Comparison of ENCODE assay signal across 9 cellular contexts in genomic region chr1:172818841-172819527, GRCh38.
A peak's percentile ranks its signal among the peaks of the same experiment; 100 is the strongest.
DNase-seq lines count a peak whose midpoint lies in the region; ATAC-seq and TF ChIP-seq lines count a peak whose summit lies in the region.
"Had no signal": no experiment of that assay in that cellular context is flagged by ENCODE, and none has a peak within 500 bp of the region (broad histone marks: within the 10 kb centered on the region; RNA-seq: fewer than 3 reads in every experiment).

No MANE protein-coding gene starts in this region.

- H3K27me3 ChIP-seq in CD4-positive, alpha-beta memory T cell (ENCODE audit: insufficient read depth, low read length), result no peaks in the 10 kb centered on the region
- H3K27me3 ChIP-seq in SK-N-SH (ENCODE audit: insufficient read depth), result no peaks in the 10 kb centered on the region

- TF ChIP-seq EP300 in SK-N-SH (IDR thresholded peaks at IDR 0.05; ENCODE audit: borderline replicate concordance in 1 of 2, low read depth in 1 of 2, low read length in 1 of 2), result no peak

- no peaks in the 10 kb centered on the region for H3K9me3 ChIP-seq in CD4-positive, alpha-beta memory T cell (ENCODE audit: control insufficient read depth in 1 of 2, low read length in 2 of 2)
- H3K9me3 ChIP-seq in SK-N-SH, result no peaks in the 10 kb centered on the region

- no peak for TF ChIP-seq RAD21 in SK-N-SH (IDR thresholded peaks at IDR 0.05; ENCODE audit: low read length)

- no peaks in the 10 kb centered on the region for H4K20me1 ChIP-seq in SK-N-SH (ENCODE audit: insufficient read depth)

- H3K36me3 Mint-ChIP-seq in CD4-positive, alpha-beta memory T cell, result no peaks in the 10 kb centered on the region
- peaks cover 13% of the 10 kb centered on the region in 2 donors for H3K36me3 Mint-ChIP-seq in activated T-cell treated with anti-CD3 and anti-CD28 coated beads, Interleukin-2, amount 50 U/mL, for 72 hours (ENCODE audit: insufficient read depth in 2 of 2)

- no peaks in the 10 kb centered on the region for H3F3A ChIP-seq in SK-N-SH (replicated peaks; ENCODE audit: insufficient read depth)

- peaks cover 23% of the 10 kb centered on the region for H3K4me1 ChIP-seq in CD4-positive, alpha-beta memory T cell (ENCODE audit: insufficient read depth, low read length)
- H3K4me1 ChIP-seq in SK-N-SH (ENCODE audit: control insufficient read depth in 1 of 2, insufficient read depth in 2 of 2, low read depth in 1 of 2, low read length in 1 of 2), result peaks cover 0 to 7% of the 10 kb centered on the region in 2 experiments; a peak in 2 of 4 replicates
- H3K4me1 ChIP-seq: parathyroid adenoma had no signal

- POLR2A ChIA-PET in CD4-positive, alpha-beta memory T cell (lab: Charles Lee; ENCODE audit: partially characterized antibody), result interaction anchor here (1.3 to 1.4 kb wide), 2 partner anchors 26 to 387 kb away, joined by 3 read pairs; no protein-coding TSS in a partner anchor
- POLR2A ChIA-PET in SK-N-SH (lab: Yijun Ruan, JAX), result no interaction called here

- H3K4me3 Mint-ChIP-seq in CD4-positive, alpha-beta memory T cell, result peak overlapping the region; percentile 8 to 81 (median 76)
- peak overlapping the region; percentile 49 to 65 for H3K4me3 Mint-ChIP-seq in activated T-cell treated with anti-CD3 and anti-CD28 coated beads, Interleukin-2, amount 50 U/mL, for 72 hours

- no peaks in the 10 kb centered on the region for H3K27me3 Mint-ChIP-seq in CD4-positive, alpha-beta memory T cell
- peaks cover 58% of the 10 kb centered on the region for H3K27me3 Mint-ChIP-seq in activated T-cell treated with anti-CD3 and anti-CD28 coated beads, Interleukin-2, amount 50 U/mL, for 72 hours (ENCODE audit: low read depth)

- H3K4me2 ChIP-seq in SK-N-SH, result no peak overlapping the region

- H3K27ac Mint-ChIP-seq in CD4-positive, alpha-beta memory T cell, result peak overlapping the region; percentile 3 to 84 (median 67)
- H3K27ac Mint-ChIP-seq in activated T-cell treated with anti-CD3 and anti-CD28 coated beads, Interleukin-2, amount 50 U/mL, for 72 hours, result no peak overlapping the region

- no peaks in the 10 kb centered on the region for H3K9me2 ChIP-seq in SK-N-SH

- DNase-seq in CD4-positive, alpha-beta memory T cell, result peak in 4 of 5 donors; percentile 8 to 17 (median 12)
- DNase-seq in activated T-cell treated with anti-CD3 and anti-CD28 coated beads, Interleukin-2, amount 50 U/mL, for 72 hours, result peak; percentile 51
- DNase-seq in stimulated activated CD4-positive, alpha-beta T cell treated with anti-CD3 and anti-CD28 coated beads, Interleukin-12 subunit alpha, Interleukin-12 subunit beta, amount 100 ng/mL, for 4 hours, result peak; percentile 21
- no peak for DNase-seq in SK-N-SH
- no peak for DNase-seq in NCI-H187 treated with DMSO at 0.1 percent for 48 hours (lab: John Stamatoyannopoulos, UW)
- no peak for DNase-seq in foreskin fibroblast

- TF ChIP-seq CTCF in SK-N-SH (IDR thresholded peaks at IDR 0.05), result no peak
- no peak for TF ChIP-seq CTCF in foreskin fibroblast (IDR thresholded peaks at IDR 0.05; ENCODE audit: low read depth, low read length)

- H3K4me3 ChIP-seq in CD4-positive, alpha-beta memory T cell (ENCODE audit: low read length in 2 of 2), result no peak overlapping the region
- H3K4me3 ChIP-seq in SK-N-SH (ENCODE audit: low read depth in 2 of 2, low read length in 1 of 2) (no peak overlapping the region), foreskin fibroblast (ENCODE audit: low read depth in 1 of 2, low read length in 2 of 2) (no peak overlapping the region)

- no peaks in the 10 kb centered on the region for H3K79me2 ChIP-seq in SK-N-SH (ENCODE audit: insufficient read depth)
- H3K79me2 ChIP-seq: parathyroid adenoma had no signal

- H3K36me3 ChIP-seq in CD4-positive, alpha-beta memory T cell (ENCODE audit: insufficient read depth, low read length), result no peaks in the 10 kb centered on the region
- no peaks in the 10 kb centered on the region for H3K36me3 ChIP-seq in SK-N-SH (replicated peaks in 1 of 2; ENCODE audit: control insufficient read depth in 1 of 2, insufficient read depth in 2 of 2, low read length in 1 of 2)

- WGBS in SK-N-SH (ENCODE audit: low lambda C conversion rate), result 85% methylated on average over 6 of the region's 6 CpGs

- no peak overlapping the region for H3K27ac ChIP-seq in CD4-positive, alpha-beta memory T cell (ENCODE audit: low read depth, low read length)
- no peak overlapping the region for H3K27ac ChIP-seq in SK-N-SH (ENCODE audit: low read depth in 2 of 2, low read length in 1 of 2)
- H3K27ac ChIP-seq: parathyroid adenoma had no signal

- peak; percentile 82 for ATAC-seq in GM19468 (IDR thresholded peaks at IDR 0.05; ENCODE audit: extremely low read depth, unreplicated experiment)
- peak; percentile 89 for ATAC-seq in HG03558 (IDR thresholded peaks at IDR 0.05; ENCODE audit: extremely low read depth, unreplicated experiment)
- ATAC-seq in activated T-cell treated with anti-CD3 and anti-CD28 coated beads, Interleukin-2, amount 50 U/mL, for 72 hours (replicated peaks in 1 of 2), result peak; percentile 92 to 95

- CTCF ChIA-PET in CD4-positive, alpha-beta memory T cell (lab: Charles Lee; ENCODE audit: partially characterized antibody), result interaction anchor here (1.0 to 4.4 kb wide), 8 partner anchors 8 to 384 kb away, joined by 3 to 21 read pairs (median 7); no protein-coding TSS in a partner anchor
- CTCF ChIA-PET in SK-N-SH (lab: Yijun Ruan, JAX), result interaction anchor here (1.2 to 1.3 kb wide), 4 partner anchors 8 to 383 kb away, joined by 3 to 5 read pairs (median 4); no protein-coding TSS in a partner anchor

- H3K4me1 Mint-ChIP-seq in CD4-positive, alpha-beta memory T cell, result peaks cover 17 to 24% (median 19%) of the 10 kb centered on the region in 4 donors
- peaks cover 22% of the 10 kb centered on the region for H3K4me1 Mint-ChIP-seq in activated T-cell treated with anti-CD3 and anti-CD28 coated beads, Interleukin-2, amount 50 U/mL, for 72 hours (ENCODE audit: low read depth)

- H2AFZ ChIP-seq in SK-N-SH (ENCODE audit: low read depth), result no peak overlapping the region; the same call in 1 of the 2 replicates
- H2AFZ ChIP-seq: parathyroid adenoma had no signal

- H3K9ac ChIP-seq in SK-N-SH, result no peak overlapping the region
- H3K9ac ChIP-seq: parathyroid adenoma had no signal

- H3K9me3 Mint-ChIP-seq in CD4-positive, alpha-beta memory T cell, result peaks cover 0 to 6% (median 4%) of the 10 kb centered on the region in 8 donors
- peaks cover 8 to 10% of the 10 kb centered on the region in 2 donors for H3K9me3 Mint-ChIP-seq in activated T-cell treated with anti-CD3 and anti-CD28 coated beads, Interleukin-2, amount 50 U/mL, for 72 hours

- intact Hi-C loops in CD4-positive, alpha-beta memory T cell (cut with micrococcal nuclease), result no loop called here

TF ChIP-seq in SK-N-SH, 30 proteins besides CTCF, POLR2A, EP300 and RAD21 (continues in another document):
- TF ChIP-seq IRF3 (IDR thresholded peaks at IDR 0.05; ENCODE audit: low read depth, low read length) (no peak), FOXM1 (IDR thresholded peaks at IDR 0.05; ENCODE audit: low read depth) (no peak), RXRA (IDR thresholded peaks at IDR 0.05; ENCODE audit: borderline replicate concordance, low read depth) (no peak), CHD2 (IDR thresholded peaks at IDR 0.05; ENCODE audit: low read length, partially characterized antibody) (no peak), USF2 (IDR thresholded peaks at IDR 0.05; ENCODE audit: borderline replicate concordance, low read depth, low read length) (no peak), EZH2phosphoT487 (IDR thresholded peaks at IDR 0.05; ENCODE audit: borderline replicate concordance, low read depth) (no peak), PBX3 (IDR thresholded peaks at IDR 0.05) (no peak), MEF2A (IDR thresholded peaks at IDR 0.05; ENCODE audit: borderline replicate concordance, low read depth) (no peak), ZBTB33 (IDR thresholded peaks at IDR 0.05; ENCODE audit: borderline replicate concordance, low read depth) (no peak)

Comparison
In these comparisons a context has a peak if more than half of its experiments do, and no peak if none do; other contexts are left out.
1. DNase-seq: peak in CD4-positive, alpha-beta memory T cell (4 of 5), activated T-cell treated with anti-CD3 and anti-CD28 coated beads, Interleukin-2, amount 50 U/mL, for 72 hours (2 of 2) and stimulated activated CD4-positive, alpha-beta T cell treated with anti-CD3 and anti-CD28 coated beads, Interleukin-12 subunit alpha, Interleukin-12 subunit beta, amount 100 ng/mL, for 4 hours (single experiment); none in SK-N-SH (single experiment), NCI-H187 treated with DMSO at 0.1 percent for 48 hours (single experiment) and foreskin fibroblast (0 of 2).
2. Peak in every context shown above with its lines, with median percentiles within 50 percentile points of each other: ATAC-seq.